In the genomic region with DNA sequence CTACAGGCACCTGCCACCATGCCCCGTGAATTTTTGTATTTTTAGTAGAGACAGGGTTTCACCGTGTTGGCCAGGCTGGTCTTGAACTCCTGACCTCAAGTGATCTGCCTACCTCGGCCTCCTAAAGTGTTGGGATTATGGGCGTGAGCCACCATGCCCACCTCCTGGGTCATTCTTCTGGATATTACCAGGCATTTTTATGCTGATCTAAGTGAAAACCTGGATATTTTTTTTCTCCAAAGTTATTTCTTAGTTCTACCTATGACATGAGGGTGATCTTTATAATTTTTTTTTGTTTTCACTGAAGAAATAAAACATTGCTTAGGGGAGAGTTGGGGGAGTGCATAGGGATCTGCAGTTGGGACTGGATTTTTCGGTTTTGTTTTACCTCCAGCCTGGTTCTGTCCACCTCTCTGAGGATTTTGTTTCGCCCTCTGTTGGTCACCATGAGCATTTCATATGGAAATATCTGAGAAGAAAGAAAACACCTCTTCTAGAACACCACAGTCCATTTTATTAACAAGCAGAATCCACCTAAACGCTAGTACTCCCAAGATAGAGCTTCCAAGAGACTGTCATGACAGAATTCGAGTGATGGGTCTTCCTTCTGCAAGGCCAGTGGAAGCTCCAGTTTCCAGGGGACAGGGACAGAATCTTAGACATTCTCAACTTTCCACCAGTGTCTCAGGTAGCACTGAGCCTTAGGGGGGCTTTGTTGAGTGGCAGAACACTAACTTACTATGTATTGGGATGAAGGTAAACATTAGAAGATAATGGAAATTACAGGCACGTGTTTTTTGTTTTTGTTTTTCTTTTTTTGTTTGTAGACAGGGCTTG, we compare ENCODE assay signal across 9 cellular contexts.
DNase-seq lines count a peak whose midpoint lies in the region; ATAC-seq and TF ChIP-seq lines count a peak whose summit lies in the region.
"Had no signal": no experiment of that assay in that cellular context is flagged by ENCODE, and none has a peak within 500 bp of the region (broad histone marks: within the 10 kb centered on the region; RNA-seq: fewer than 3 reads in every experiment).

No MANE protein-coding gene starts in this region.

- H3K9me3 Mint-ChIP-seq in effector memory CD8-positive, alpha-beta T cell, result no peaks in the 10 kb centered on the region

- TF ChIP-seq CTCF in AG04449 (IDR thresholded peaks at IDR 0.05; ENCODE audit: insufficient read depth, low read length, missing control alignments) (peak; percentile 40), GM20000 (IDR thresholded peaks at IDR 0.05; ENCODE audit: extremely low read depth, missing control alignments) (peak; percentile 39), WERI-Rb-1 (IDR thresholded peaks at IDR 0.05; ENCODE audit: low read depth, low read length) (peak; percentile 34; the same call in 1 of the 2 replicates)

- ATAC-seq in GM19324 (IDR thresholded peaks at IDR 0.05; ENCODE audit: low FRiP score, unreplicated experiment), result no peak
- no peak for ATAC-seq in effector memory CD8-positive, alpha-beta T cell (replicated peaks)

- CTCF ChIA-PET in AG04449 (lab: Yijun Ruan, JAX), result interaction anchor here (0.9 to 3.2 kb wide), 8 partner anchors 8 to 134 kb away, joined by 3 to 47 read pairs (median 3); no protein-coding TSS in a partner anchor

- H3K4me1 Mint-ChIP-seq in effector memory CD8-positive, alpha-beta T cell (ENCODE audit: low read depth in 2 of 2), result no peaks in the 10 kb centered on the region

- H3K9me3 ChIP-seq in WERI-Rb-1 (ENCODE audit: severe bottlenecking), result no peaks in the 10 kb centered on the region

- no peak overlapping the region for H3K4me3 ChIP-seq in AG04449 (ENCODE audit: low read depth, low read length)
- no peak overlapping the region for H3K4me3 ChIP-seq in WERI-Rb-1 (ENCODE audit: low read depth, low read length)

- no peak overlapping the region for H3K4me3 Mint-ChIP-seq in effector memory CD8-positive, alpha-beta T cell

- no peak for DNase-seq in AG04449 (ENCODE audit: low read depth, low spot score)
- peak; percentile 37 for DNase-seq in GM20000 (ENCODE audit: low spot score)
- DNase-seq in WERI-Rb-1, result no peak
- peak; percentile 33 for DNase-seq in kidney tubule cell (ENCODE audit: low spot score)
- DNase-seq in NCI-H2081 (lab: John Stamatoyannopoulos, UW), result no peak
- no peak for DNase-seq in NCI-H526 (lab: John Stamatoyannopoulos, UW)
- no peak for DNase-seq in effector memory CD8-positive, alpha-beta T cell
- DNase-seq: NCI-H1048 had no signal

- H3K36me3 Mint-ChIP-seq in effector memory CD8-positive, alpha-beta T cell (ENCODE audit: insufficient read depth), result peaks cover 71% of the 10 kb centered on the region

- no peaks in the 10 kb centered on the region for H3K27me3 ChIP-seq in WERI-Rb-1 (ENCODE audit: insufficient read depth, low read depth, severe bottlenecking)

- H3K27me3 Mint-ChIP-seq in effector memory CD8-positive, alpha-beta T cell, result no peaks in the 10 kb centered on the region

- no peak overlapping the region for H3K27ac ChIP-seq in WERI-Rb-1

- POLR2A ChIA-PET in AG04449 (lab: Yijun Ruan, JAX), result no interaction called here

- peak overlapping the region in 1 of 2 donors; percentile 35 for H3K27ac Mint-ChIP-seq in effector memory CD8-positive, alpha-beta T cell

- no peaks in the 10 kb centered on the region for H3K36me3 ChIP-seq in WERI-Rb-1

Comparison
In these comparisons a context has a peak if more than half of its experiments do, and no peak if none do; other contexts are left out.
1. DNase-seq: peak in GM20000 (single experiment) and kidney tubule cell (single experiment); none in AG04449 (single experiment), WERI-Rb-1 (single experiment), NCI-H2081 (0 of 2), NCI-H526 (0 of 2) and effector memory CD8-positive, alpha-beta T cell (0 of 3).
2. Peak in every context shown above with its lines, with median percentiles within 50 percentile points of each other: CTCF ChIP-seq.